1 cellular context compared by ENCODE assay signal in the genomic region with DNA sequence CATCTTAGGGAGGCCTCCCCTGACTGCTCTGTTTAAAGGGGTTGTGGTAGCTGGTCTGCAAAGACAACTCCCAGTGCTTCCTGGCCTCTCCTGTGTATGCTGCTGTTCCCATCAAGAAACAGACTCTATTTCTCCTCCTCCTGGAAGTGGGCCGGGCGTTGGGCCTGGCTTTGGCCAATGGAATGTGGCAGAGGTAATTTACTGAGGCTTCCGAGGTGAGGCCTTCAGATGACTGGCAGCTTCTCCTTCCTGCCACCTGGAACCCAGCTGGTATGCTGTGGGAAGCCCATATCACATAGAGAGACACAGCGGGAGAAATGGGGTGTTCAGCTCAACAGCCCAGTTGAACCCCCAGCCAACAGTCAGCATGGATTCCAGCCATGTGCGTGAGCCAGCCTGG.
TF ChIP-seq lines count a peak whose summit lies in the region.

No MANE protein-coding gene starts in this region.

TF ChIP-seq in WTC11, 78 proteins besides CTCF, POLR2A, EP300 and RAD21 (continued from another document):
- TF ChIP-seq, protein P1, sequence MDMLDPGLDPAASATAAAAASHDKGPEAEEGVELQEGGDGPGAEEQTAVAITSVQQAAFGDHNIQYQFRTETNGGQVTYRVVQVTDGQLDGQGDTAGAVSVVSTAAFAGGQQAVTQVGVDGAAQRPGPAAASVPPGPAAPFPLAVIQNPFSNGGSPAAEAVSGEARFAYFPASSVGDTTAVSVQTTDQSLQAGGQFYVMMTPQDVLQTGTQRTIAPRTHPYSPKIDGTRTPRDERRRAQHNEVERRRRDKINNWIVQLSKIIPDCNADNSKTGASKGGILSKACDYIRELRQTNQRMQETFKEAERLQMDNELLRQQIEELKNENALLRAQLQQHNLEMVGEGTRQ (CRISPR knock-in tag; IDR thresholded peaks at IDR 0.05), result no peak
- TF ChIP-seq NR1H2 (CRISPR knock-in tag; IDR thresholded peaks at IDR 0.05) (no peak), ZNF138 (CRISPR knock-in tag; conservative IDR thresholded peaks at IDR 0.05) (no peak), GABPB1 (CRISPR knock-in tag; IDR thresholded peaks at IDR 0.05) (no peak), IRF2 (CRISPR knock-in tag; IDR thresholded peaks at IDR 0.05; ENCODE audit: borderline replicate concordance, low read depth) (no peak), ZNF121 (CRISPR knock-in tag; IDR thresholded peaks at IDR 0.05) (no peak), NFE2L1 (CRISPR knock-in tag; IDR thresholded peaks at IDR 0.05) (no peak), FOXK1 (CRISPR knock-in tag; IDR thresholded peaks at IDR 0.05) (no peak)
- TF ChIP-seq, protein P2, sequence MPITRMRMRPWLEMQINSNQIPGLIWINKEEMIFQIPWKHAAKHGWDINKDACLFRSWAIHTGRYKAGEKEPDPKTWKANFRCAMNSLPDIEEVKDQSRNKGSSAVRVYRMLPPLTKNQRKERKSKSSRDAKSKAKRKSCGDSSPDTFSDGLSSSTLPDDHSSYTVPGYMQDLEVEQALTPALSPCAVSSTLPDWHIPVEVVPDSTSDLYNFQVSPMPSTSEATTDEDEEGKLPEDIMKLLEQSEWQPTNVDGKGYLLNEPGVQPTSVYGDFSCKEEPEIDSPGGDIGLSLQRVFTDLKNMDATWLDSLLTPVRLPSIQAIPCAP (CRISPR knock-in tag; IDR thresholded peaks at IDR 0.05), result no peak
- TF ChIP-seq, protein P3, sequence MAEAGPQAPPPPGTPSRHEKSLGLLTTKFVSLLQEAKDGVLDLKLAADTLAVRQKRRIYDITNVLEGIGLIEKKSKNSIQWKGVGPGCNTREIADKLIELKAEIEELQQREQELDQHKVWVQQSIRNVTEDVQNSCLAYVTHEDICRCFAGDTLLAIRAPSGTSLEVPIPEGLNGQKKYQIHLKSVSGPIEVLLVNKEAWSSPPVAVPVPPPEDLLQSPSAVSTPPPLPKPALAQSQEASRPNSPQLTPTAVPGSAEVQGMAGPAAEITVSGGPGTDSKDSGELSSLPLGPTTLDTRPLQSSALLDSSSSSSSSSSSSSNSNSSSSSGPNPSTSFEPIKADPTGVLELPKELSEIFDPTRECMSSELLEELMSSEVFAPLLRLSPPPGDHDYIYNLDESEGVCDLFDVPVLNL (CRISPR knock-in tag; IDR thresholded peaks at IDR 0.05; ENCODE audit: borderline replicate concordance, low read depth), result no peak
- TF ChIP-seq, protein P4, sequence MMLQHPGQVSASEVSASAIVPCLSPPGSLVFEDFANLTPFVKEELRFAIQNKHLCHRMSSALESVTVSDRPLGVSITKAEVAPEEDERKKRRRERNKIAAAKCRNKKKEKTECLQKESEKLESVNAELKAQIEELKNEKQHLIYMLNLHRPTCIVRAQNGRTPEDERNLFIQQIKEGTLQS (CRISPR knock-in tag; conservative IDR thresholded peaks at IDR 0.05), result no peak
- TF ChIP-seq, protein P5, sequence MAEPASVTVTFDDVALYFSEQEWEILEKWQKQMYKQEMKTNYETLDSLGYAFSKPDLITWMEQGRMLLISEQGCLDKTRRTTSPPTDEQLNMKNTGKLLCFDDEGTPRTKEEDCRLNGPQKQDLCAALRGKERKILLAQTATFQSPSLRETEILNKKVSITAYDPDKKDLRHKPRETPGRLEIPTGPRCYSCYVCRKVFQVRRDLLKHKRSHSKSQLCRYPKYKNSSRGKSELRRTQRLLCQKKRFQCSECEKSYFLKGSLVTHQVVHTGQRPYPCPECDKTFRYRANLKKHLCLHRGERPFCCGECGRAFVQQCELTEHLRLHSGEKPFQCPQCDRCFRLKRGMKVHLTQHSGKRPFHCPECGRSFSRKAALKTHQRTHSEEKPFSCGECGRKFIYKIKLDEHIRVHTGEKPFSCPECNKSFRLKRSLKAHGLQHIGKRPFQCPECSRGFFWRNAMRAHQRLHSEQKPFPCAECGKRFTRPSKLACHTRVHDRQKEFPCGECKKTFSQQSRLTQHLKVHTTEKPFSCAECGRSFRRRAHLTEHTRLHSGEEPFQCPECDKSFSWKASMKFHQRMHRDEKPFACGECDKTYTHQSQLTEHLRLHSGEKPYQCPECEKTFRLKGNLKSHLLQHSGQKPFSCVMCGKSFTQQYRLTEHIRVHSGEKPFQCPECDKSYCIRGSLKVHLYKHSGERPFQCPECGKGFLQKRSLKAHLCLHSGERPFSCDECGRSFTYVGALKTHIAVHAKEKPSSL (CRISPR knock-in tag; conservative IDR thresholded peaks at IDR 0.05), result no peak
